Comparison of ENCODE assay signal across 20 cellular contexts in genomic region chr4:41179086-41179374, GRCh38. TPM values are rescaled to one million over a fixed set of nuclear protein-coding genes. Genes with fewer than 3 reads are reported as not detected.
DNase-seq lines count a peak whose midpoint lies in the region; ATAC-seq, FAIRE-seq and TF ChIP-seq lines count a peak whose summit lies in the region.
"Had no signal": no experiment of that assay in that cellular context is flagged by ENCODE, and none has a peak within 500 bp of the region (broad histone marks: within the 10 kb centered on the region; RNA-seq: fewer than 3 reads in every experiment).

No MANE protein-coding gene starts in this region.

- no TSS peak for BruUV-seq in mammary epithelial cell (replicated peaks; lab: Mats Ljungman, UMichigan)

- H3K4me1 Mint-ChIP-seq in HFFc6 (ENCODE audit: low read depth), result peaks cover 87% of the 10 kb centered on the region
- H3K4me1 Mint-ChIP-seq: stimulated activated naive CD8-positive, alpha-beta T cell treated with anti-CD3 and anti-CD28 coated beads, Interleukin-15, amount 100 ng/mL, for 72 hours had no signal

- FAIRE-seq in HTR-8/SVneo (lab: Jason Lieb, UNC), result no peak

- intact Hi-C loops in mammary epithelial cell (cut with micrococcal nuclease) (no loop called here), left lung (cut with DNase I) (no loop called here), tibial artery (cut with DNase I; ENCODE audit: low total_unique reads) (no loop called here)

- peak overlapping the region; percentile 29 for H3K4me3 Mint-ChIP-seq in HFFc6
- H3K4me3 Mint-ChIP-seq: stimulated activated naive CD8-positive, alpha-beta T cell treated with anti-CD3 and anti-CD28 coated beads, Interleukin-15, amount 100 ng/mL, for 72 hours had no signal

- 21% methylated on average over 3 of the region's 3 CpGs for WGBS in mammary epithelial cell (ENCODE audit: low coverage, missing lambda C conversion rate)

- H3K27ac ChIP-seq in mammary epithelial cell (ENCODE audit: insufficient read depth, low read depth, low read length) (peak overlapping the region; percentile 15), left lung (no peak overlapping the region), substantia nigra (ENCODE audit: low read depth, low read length, poor library complexity, severe bottlenecking) (peak overlapping the region; percentile 89), tibial artery (peak overlapping the region in 1 of 2 donors; percentile 3)
- H3K27ac ChIP-seq: esophagus squamous epithelium, SK-N-MC had no signal

- H3K36me3 ChIP-seq in mammary epithelial cell (ENCODE audit: insufficient read depth, low read length) (peaks cover 2% of the 10 kb centered on the region), left lung (no peaks in the 10 kb centered on the region), HAP-1 (replicated peaks) (no peaks in the 10 kb centered on the region), tibial artery (no peaks in the 10 kb centered on the region)
- H3K36me3 ChIP-seq: BE2C, esophagus squamous epithelium had no signal

- DNase-seq in HFFc6 (no peak), mammary epithelial cell (no peak), left lung (no peak), substantia nigra (lab: John Stamatoyannopoulos, UW) (peak in 1 of 49 donors; percentile 37), HAP-1 (ENCODE audit: low spot score in 2 of 2) (no peak), DMS153 treated with DMSO at 0.1 percent for 48 hours (lab: John Stamatoyannopoulos, UW; ENCODE audit: unreplicated experiment) (no peak), HTR-8/SVneo (ENCODE audit: insufficient read length, low spot score) (no peak), tibial artery (no peak)
- DNase-seq: activated CD4-positive, alpha-beta T cell treated with anti-CD3 and anti-CD28 coated beads for 48 hours; activated CD8-positive, alpha-beta memory T cell treated with anti-CD3 and anti-CD28 coated beads, Interleukin-2, amount 50 U/mL, for 4 hours; activated naive CD4-positive, alpha-beta T cell; BE2C; esophagus squamous epithelium; left cardiac atrium; NCI-H1930; NCI-H510A; stimulated activated naive CD8-positive, alpha-beta T cell treated with anti-CD3 and anti-CD28 coated beads, Interleukin-15, amount 100 ng/mL, for 72 hours had no signal

- H3K79me2 ChIP-seq in mammary epithelial cell (ENCODE audit: insufficient read depth, low read length), result peaks cover 94% of the 10 kb centered on the region

- H3K27me3 ChIP-seq in mammary epithelial cell (ENCODE audit: insufficient read depth, low read length) (no peaks in the 10 kb centered on the region), left lung (no peaks in the 10 kb centered on the region), HAP-1 (ENCODE audit: low read depth) (no peaks in the 10 kb centered on the region), tibial artery (no peaks in the 10 kb centered on the region)
- H3K27me3 ChIP-seq: BE2C, body of pancreas, esophagus squamous epithelium had no signal

- peaks cover 40% of the 10 kb centered on the region for H3K4me1 ChIP-seq in mammary epithelial cell (ENCODE audit: insufficient read depth, low read length)
- H3K4me1 ChIP-seq in left lung, result peaks cover 14 to 28% of the 10 kb centered on the region in 2 donors
- H3K4me1 ChIP-seq in HAP-1, result peaks cover 20% of the 10 kb centered on the region
- peaks cover 0 to 57% (median 40%) of the 10 kb centered on the region in 4 donors for H3K4me1 ChIP-seq in tibial artery

- H3K4me3 ChIP-seq in mammary epithelial cell (replicated peaks in 1 of 3; ENCODE audit: insufficient read depth in 1 of 3, low read depth in 2 of 3, low read length in 3 of 3), result no peak overlapping the region
- H3K4me3 ChIP-seq in left lung, result no peak overlapping the region
- H3K4me3 ChIP-seq in HAP-1, result no peak overlapping the region
- H3K4me3 ChIP-seq in tibial artery, result no peak overlapping the region
- H3K4me3 ChIP-seq: body of pancreas, esophagus squamous epithelium, SK-N-MC had no signal

- CTCF ChIA-PET in mammary epithelial cell (lab: Charles Lee; ENCODE audit: low non-redundant PET), result no interaction called here

- no peak overlapping the region for H2AFZ ChIP-seq in mammary epithelial cell (ENCODE audit: low read depth, low read length)

- in situ Hi-C loops in mammary epithelial cell (cut with MboI; ENCODE audit: low sequenced_read_pairs in 2 of 2), result no loop called here
- in situ Hi-C loops in HAP-1 (cut with MboI; ENCODE audit: low sequenced_read_pairs), result no loop called here

- no peak for TF ChIP-seq CTCF in HFFc6 (IDR thresholded peaks at IDR 0.05)
- no peak for TF ChIP-seq CTCF in mammary epithelial cell (conservative IDR thresholded peaks at IDR 0.05 in 1 of 2, IDR thresholded peaks at IDR 0.05 in 1 of 2; ENCODE audit: extremely low read depth in 1 of 2, insufficient read depth in 1 of 2, low read depth in 1 of 2, low read length in 2 of 2)
- TF ChIP-seq CTCF in left lung (IDR thresholded peaks at IDR 0.05), result no peak
- no peak for TF ChIP-seq CTCF in tibial artery (IDR thresholded peaks at IDR 0.05)

- peak overlapping the region; percentile 57 for H3K27ac Mint-ChIP-seq in HFFc6
- H3K27ac Mint-ChIP-seq: stimulated activated naive CD8-positive, alpha-beta T cell treated with anti-CD3 and anti-CD28 coated beads, Interleukin-15, amount 100 ng/mL, for 72 hours had no signal

- dilution Hi-C loops in mammary epithelial cell (cut with HindIII; ENCODE audit: low sequenced_read_pairs), result no loop called here

- H3K36me3 Mint-ChIP-seq in HFFc6 (ENCODE audit: low read depth), result peaks cover 8% of the 10 kb centered on the region

- H3K9me3 ChIP-seq in mammary epithelial cell (replicated peaks; ENCODE audit: insufficient read depth, low read length), result no peaks in the 10 kb centered on the region
- H3K9me3 ChIP-seq in left lung, result no peaks in the 10 kb centered on the region
- no peaks in the 10 kb centered on the region for H3K9me3 ChIP-seq in HAP-1
- H3K9me3 ChIP-seq in tibial artery, result no peaks in the 10 kb centered on the region
- H3K9me3 ChIP-seq: BE2C, body of pancreas, esophagus squamous epithelium had no signal

- no peaks in the 10 kb centered on the region for H3K27me3 Mint-ChIP-seq in HFFc6 (ENCODE audit: insufficient read depth)
- H3K27me3 Mint-ChIP-seq: progenitor cell of endocrine pancreas had no signal

- H3K9ac ChIP-seq in mammary epithelial cell (ENCODE audit: insufficient read depth, low read length), result no peak overlapping the region

- no peaks in the 10 kb centered on the region for H4K20me1 ChIP-seq in mammary epithelial cell (ENCODE audit: insufficient read depth, low read length)

- no peaks in the 10 kb centered on the region for H3K9me3 Mint-ChIP-seq in HFFc6

- ATAC-seq in left lung, result peak; percentile 42
- ATAC-seq: stimulated activated naive CD8-positive, alpha-beta T cell treated with anti-CD3 and anti-CD28 coated beads, Interleukin-15, amount 100 ng/mL, for 72 hours had no signal

- peak overlapping the region; percentile 66 for H3K4me2 ChIP-seq in mammary epithelial cell (ENCODE audit: insufficient read depth, low read depth, low read length)

RNA-seq across cellular contexts. Expression of gene APBB2, which starts 35.3 kb away (rescaled TPM):
- total RNA-seq in HFFc6 (2021; fragmentation: NEBNext Ultra II Directional; extraction: Animal tissue kit (Norgen Biotek cat#: 25700)), result 10 to 100 TPM; 32.4 to 45.5 (median 35.8) TPM
- total RNA-seq in mammary epithelial cell, result 10 to 100 TPM; 75.8 to 81.7 TPM
- 60.8 TPM for polyA plus RNA-seq in mammary epithelial cell
- polyA minus RNA-seq in mammary epithelial cell, result 74.3 TPM
- total RNA-seq in left lung, result 10 to 100 TPM; 55.6 to 94.8 TPM

Comparison
In these comparisons a context has a peak if more than half of its experiments do, and no peak if none do; other contexts are left out.
1. H3K27ac ChIP-seq: peak in mammary epithelial cell (single experiment) and substantia nigra (single experiment); none in left lung (0 of 2).